17 cellular contexts compared by ENCODE assay signal in genomic region chr11:108960498-108960897, GRCh38.
DNase-seq lines count a peak whose midpoint lies in the region; ATAC-seq, FAIRE-seq and TF ChIP-seq lines count a peak whose summit lies in the region.
"Had no signal": no experiment of that assay in that cellular context is flagged by ENCODE, and none has a peak within 500 bp of the region (broad histone marks: within the 10 kb centered on the region; RNA-seq: fewer than 3 reads in every experiment).

No MANE protein-coding gene starts in this region.

- no peak overlapping the region for H3K9ac ChIP-seq in HCT116 (ENCODE audit: low read length)
- no peak overlapping the region for H3K9ac ChIP-seq in NT2/D1 (ENCODE audit: insufficient read length, low read depth)
- H3K9ac ChIP-seq in endothelial cell of umbilical vein (replicated peaks; ENCODE audit: extremely low read depth, insufficient read depth, low read length), result no peak overlapping the region

- TF ChIP-seq CTCF in HCT116 (IDR thresholded peaks at IDR 0.05 in 2 of 3, conservative IDR thresholded peaks at IDR 0.05 in 1 of 3; ENCODE audit: borderline replicate concordance in 1 of 3, insufficient read depth in 1 of 3, low read depth in 2 of 3, low read length in 2 of 3), result no peak
- no peak for TF ChIP-seq CTCF in endothelial cell of umbilical vein (IDR thresholded peaks at IDR 0.05; ENCODE audit: extremely low read depth in 1 of 2, insufficient read depth in 1 of 2, low read depth in 1 of 2, low read length in 2 of 2)
- no peak for TF ChIP-seq CTCF in osteoblast (IDR thresholded peaks at IDR 0.05; ENCODE audit: extremely low read depth, low read depth, low read length)

- intact Hi-C loops in HCT116 (cut with micrococcal nuclease) (no loop called here), endothelial cell of umbilical vein (cut with micrococcal nuclease) (no loop called here)

- H3K4me2 ChIP-seq in HCT116 (ENCODE audit: low read length) (peak overlapping the region; percentile 24), endothelial cell of umbilical vein (ENCODE audit: insufficient read depth, low read length) (no peak overlapping the region), osteoblast (ENCODE audit: insufficient read depth, low read length) (peak overlapping the region; percentile 26)

- H3K79me2 ChIP-seq in HCT116 (ENCODE audit: insufficient read depth, low read length) (no peaks in the 10 kb centered on the region), endothelial cell of umbilical vein (ENCODE audit: control insufficient read depth, insufficient read depth, low read length) (no peaks in the 10 kb centered on the region), osteoblast (ENCODE audit: insufficient read depth, low read length) (no peaks in the 10 kb centered on the region)

- H3K4me3 ChIP-seq in HCT116 (replicated peaks in 1 of 2; ENCODE audit: low read depth in 1 of 2, low read length in 2 of 2) (no peak overlapping the region), NT2/D1 (ENCODE audit: insufficient read length, low read depth) (no peak overlapping the region), endothelial cell of umbilical vein (replicated peaks in 1 of 3; ENCODE audit: insufficient read depth in 1 of 3, low read depth in 1 of 3, low read length in 3 of 3) (no peak overlapping the region), osteoblast (ENCODE audit: insufficient read depth, low read length) (no peak overlapping the region)
- H3K4me3 ChIP-seq: Peyer's patch had no signal

- H4K20me1 ChIP-seq in HCT116 (ENCODE audit: insufficient read depth) (no peaks in the 10 kb centered on the region), endothelial cell of umbilical vein (replicated peaks; ENCODE audit: control insufficient read depth, extremely low read depth, insufficient read depth, low read length) (no peaks in the 10 kb centered on the region), osteoblast (ENCODE audit: insufficient read depth, low read length) (no peaks in the 10 kb centered on the region)

- H3K9me1 ChIP-seq in endothelial cell of umbilical vein (replicated peaks; ENCODE audit: control insufficient read depth, extremely low read depth, insufficient read depth, low read length), result no peaks in the 10 kb centered on the region

- no peak for TF ChIP-seq RAD21 in HCT116 (IDR thresholded peaks at IDR 0.05; ENCODE audit: low read depth)

- ATAC-seq in HCT116, result peak; percentile 53
- no peak for ATAC-seq in left lobe of liver
- no peak for ATAC-seq in HG03159 (IDR thresholded peaks at IDR 0.05; ENCODE audit: unreplicated experiment)
- ATAC-seq: activated CD8-positive, alpha-beta memory T cell treated with anti-CD3 and anti-CD28 coated beads, Interleukin-2, amount 10 ng/mL, durations not matched to agents 7 days and 5 days had no signal

- dilution Hi-C loops in endothelial cell of umbilical vein (cut with MboI; ENCODE audit: extremely low pct_ligation_motif_present, low sequenced_read_pairs), result no loop called here

- H3K9me2 ChIP-seq in HCT116 (ENCODE audit: insufficient read depth), result no peaks in the 10 kb centered on the region

- TF ChIP-seq POLR2A in HCT116 (IDR thresholded peaks at IDR 0.05; ENCODE audit: borderline replicate concordance, extremely low read depth, insufficient read depth, insufficient read length) (no peak), endothelial cell of umbilical vein (IDR thresholded peaks at IDR 0.05; ENCODE audit: low read depth, low read length) (no peak)

- H3K4me1 ChIP-seq in HCT116 (ENCODE audit: control insufficient read depth in 1 of 2, insufficient read depth in 2 of 2, low read length in 2 of 2), result peaks cover 37 to 41% of the 10 kb centered on the region in 2 experiments
- peaks cover 5% of the 10 kb centered on the region for H3K4me1 ChIP-seq in NT2/D1 (ENCODE audit: insufficient read depth, insufficient read length)
- H3K4me1 ChIP-seq in endothelial cell of umbilical vein (ENCODE audit: control insufficient read depth, extremely low read depth, insufficient read depth, low read length), result peaks cover 21% of the 10 kb centered on the region
- H3K4me1 ChIP-seq in osteoblast (ENCODE audit: insufficient read depth, low read length), result peaks cover 34% of the 10 kb centered on the region
- H3K4me1 ChIP-seq: Peyer's patch had no signal

- H3K9me3 ChIP-seq in HCT116 (ENCODE audit: control insufficient read depth in 1 of 2, insufficient read depth in 1 of 2, low read depth in 1 of 2, low read length in 2 of 2), result no peaks in the 10 kb centered on the region
- H3K9me3 ChIP-seq in NT2/D1 (ENCODE audit: insufficient read depth, low read length), result no peaks in the 10 kb centered on the region; the same call in 1 of the 2 replicates
- no peaks in the 10 kb centered on the region for H3K9me3 ChIP-seq in endothelial cell of umbilical vein (replicated peaks; ENCODE audit: control insufficient read depth, insufficient read depth, low read length)
- H3K9me3 ChIP-seq in osteoblast (ENCODE audit: low read depth, low read length), result no peaks in the 10 kb centered on the region
- H3K9me3 ChIP-seq: Peyer's patch had no signal

- POLR2A ChIA-PET in HCT116 (lab: Charles Lee) (no interaction called here), endothelial cell of umbilical vein (lab: Charles Lee) (no interaction called here)

- RAD21 ChIA-PET in HCT116 (lab: Charles Lee; ENCODE audit: low non-redundant PET in 1 of 2, low total read pairs in 2 of 2, uncharacterized antibody in 2 of 2, unreplicated experiment in 2 of 2), result no interaction called here

- DNase-seq in HCT116 (ENCODE audit: low read depth, low spot score) (no peak), NT2/D1 (ENCODE audit: low read depth, low spot score) (peak; percentile 42), endothelial cell of umbilical vein (ENCODE audit: low read depth, low spot score) (no peak), osteoblast (ENCODE audit: insufficient read length, low spot score, missing footprints) (no peak), substantia nigra (lab: John Stamatoyannopoulos, UW) (no peak), left lobe of liver (ENCODE audit: low spot score) (no peak), NCI-H2081 (lab: John Stamatoyannopoulos, UW) (no peak)
- DNase-seq: activated B cell treated with CpG ODN at 0.5 μM for 24 hours; activated CD8-positive, alpha-beta memory T cell treated with anti-CD3 and anti-CD28 coated beads, Interleukin-2, amount 10 ng/mL, durations not matched to agents 7 days and 5 days; brain microvascular endothelial cell; effector CD8-positive, alpha-beta T cell; foreskin fibroblast; midbrain; NCI-H510A treated with DMSO at 0.1 percent for 48 hours; Peyer's patch; T-helper 1 cell had no signal

- H3K27ac ChIP-seq in HCT116 (ENCODE audit: low read depth, low read length), result peak overlapping the region; percentile 14; the same call in 1 of the 2 replicates
- no peak overlapping the region for H3K27ac ChIP-seq in endothelial cell of umbilical vein (ENCODE audit: insufficient read depth, low read depth, low read length)
- H3K27ac ChIP-seq in osteoblast (ENCODE audit: low read depth, low read length), result peak overlapping the region; percentile 12
- H3K27ac ChIP-seq in substantia nigra (ENCODE audit: low read depth, low read length, poor library complexity, severe bottlenecking), result no peak overlapping the region
- H3K27ac ChIP-seq: brain microvascular endothelial cell, Peyer's patch had no signal

- no peak for FAIRE-seq in endothelial cell of umbilical vein (lab: Jason Lieb, UNC)

- CTCF ChIA-PET in HCT116 (lab: Charles Lee) (no interaction called here), endothelial cell of umbilical vein (lab: Charles Lee) (interaction anchor here (0.9 to 1.3 kb wide), 3 partner anchors 8 to 979 kb away, joined by 3 to 4 read pairs (median 3); no protein-coding TSS in a partner anchor)

- H2AFZ ChIP-seq in HCT116 (ENCODE audit: low read depth, low read length, poor library complexity, severe bottlenecking), result no peak overlapping the region
- peak overlapping the region; percentile 68 for H2AFZ ChIP-seq in endothelial cell of umbilical vein (ENCODE audit: low read depth, low read length)
- peak overlapping the region; percentile 83 for H2AFZ ChIP-seq in osteoblast (ENCODE audit: low read length)

- BruUV-seq in HCT116 (replicated peaks; lab: Mats Ljungman, UMichigan) (no TSS peak), endothelial cell of umbilical vein (replicated peaks; lab: Mats Ljungman, UMichigan) (no TSS peak)

- H3K36me3 ChIP-seq in HCT116 (ENCODE audit: control insufficient read depth in 1 of 2, insufficient read depth in 2 of 2, low read length in 2 of 2), result no peaks in the 10 kb centered on the region
- no peaks in the 10 kb centered on the region for H3K36me3 ChIP-seq in NT2/D1 (ENCODE audit: insufficient read depth, insufficient read length, low read length)
- no peaks in the 10 kb centered on the region for H3K36me3 ChIP-seq in endothelial cell of umbilical vein (ENCODE audit: control insufficient read depth in 2 of 2, extremely low read depth in 1 of 2, insufficient read depth in 2 of 2, low read length in 2 of 2)
- no peaks in the 10 kb centered on the region for H3K36me3 ChIP-seq in osteoblast (ENCODE audit: insufficient read depth, low read length)
- H3K36me3 ChIP-seq: brain microvascular endothelial cell, Peyer's patch had no signal

- H3K27me3 ChIP-seq in HCT116 (ENCODE audit: insufficient read depth, low read length) (no peaks in the 10 kb centered on the region), NT2/D1 (ENCODE audit: insufficient read depth, insufficient read length) (no peaks in the 10 kb centered on the region), endothelial cell of umbilical vein (ENCODE audit: control insufficient read depth in 2 of 2, insufficient read depth in 2 of 2, low read length in 2 of 2) (no peaks in the 10 kb centered on the region), osteoblast (ENCODE audit: insufficient read depth, low read length) (no peaks in the 10 kb centered on the region)
- H3K27me3 ChIP-seq: brain microvascular endothelial cell, Peyer's patch had no signal

TF ChIP-seq in HCT116, 20 proteins besides CTCF, POLR2A, EP300 and RAD21:
- TF ChIP-seq ATF3 (IDR thresholded peaks at IDR 0.05) (no peak), TCF7L2 (IDR thresholded peaks at IDR 0.05; ENCODE audit: borderline replicate concordance, extremely low read depth, insufficient read depth, insufficient read length) (peak; percentile 60)
TF ChIP-seq in HCT116: peak in this region for 1.

TF ChIP-seq in endothelial cell of umbilical vein, 7 proteins besides CTCF, POLR2A, EP300 and RAD21:
- TF ChIP-seq POLR2AphosphoS5 (IDR thresholded peaks at IDR 0.05; ENCODE audit: insufficient read depth, low read depth, low read length) (no peak), FOS (IDR thresholded peaks at IDR 0.05; ENCODE audit: borderline replicate concordance, insufficient read depth, low read length) (no peak), MAX (IDR thresholded peaks at IDR 0.05; ENCODE audit: insufficient read depth, insufficient read length) (no peak)
TF ChIP-seq in endothelial cell of umbilical vein: peak in this region for 0.

Comparison
In these comparisons a context has a peak if more than half of its experiments do, and no peak if none do; other contexts are left out.
1. H3K27ac ChIP-seq: peak in HCT116 (single experiment) and osteoblast (single experiment); none in endothelial cell of umbilical vein (single experiment) and substantia nigra (single experiment).